In genomic region chr1:39672551-39672947, GRCh38 we compare ENCODE assay signal across 8 cellular contexts. TPM values are rescaled to one million over a fixed set of nuclear protein-coding genes. Genes with fewer than 3 reads are reported as not detected.
DNase-seq lines count a peak whose midpoint lies in the region; ATAC-seq and TF ChIP-seq lines count a peak whose summit lies in the region.

No MANE protein-coding gene starts in this region.

- no peaks in the 10 kb centered on the region; the same call in 1 of the 2 replicates for H3K4me1 ChIP-seq in PC-3 (ENCODE audit: insufficient read depth, low read length)
- H3K4me1 ChIP-seq in muscle layer of duodenum (ENCODE audit: control insufficient read depth in 1 of 2, insufficient read depth in 2 of 2, low read length in 2 of 2): peaks cover 0 to 22% of the 10 kb centered on the region in 2 donors

- no TSS peak for BruUV-seq in PC-3 (replicated peaks; lab: Mats Ljungman, UMichigan)

- H3K4me2 ChIP-seq in PC-3 (ENCODE audit: low read length): 0 out of 2 replicates have a peak overlapping the region, but pooled peaks have one; percentile 86

- H3K9ac ChIP-seq in PC-3 (ENCODE audit: low read length): no peak overlapping the region

- H3K27me3 ChIP-seq in PC-3 (ENCODE audit: low read length) (peaks cover 21% of the 10 kb centered on the region), muscle layer of duodenum (ENCODE audit: low read depth, low read length) (peaks cover 7% of the 10 kb centered on the region)

- H3K4me3 ChIP-seq in PC-3 (ENCODE audit: low read length) (no peak overlapping the region), muscle layer of duodenum (ENCODE audit: low read depth in 1 of 2, low read length in 2 of 2) (peak overlapping the region; percentile 30 to 85)

- no peaks in the 10 kb centered on the region for H4K20me1 ChIP-seq in PC-3 (ENCODE audit: low read length)

- DNase-seq in GM10248 (ENCODE audit: extremely low spot score) (peak; percentile 61), PC-3 (no peak), cerebellar cortex (ENCODE audit: low spot score) (peak; percentile 53), NCI-H128 (lab: John Stamatoyannopoulos, UW; ENCODE audit: unreplicated experiment) (no peak), NCI-H1436 (lab: John Stamatoyannopoulos, UW) (no peak)

- no peaks in the 10 kb centered on the region for H3K79me2 ChIP-seq in PC-3 (ENCODE audit: low read length)

- no peaks in the 10 kb centered on the region for H3K36me3 ChIP-seq in PC-3 (ENCODE audit: low read depth, low read length)
- no peaks in the 10 kb centered on the region for H3K36me3 ChIP-seq in muscle layer of duodenum (ENCODE audit: control insufficient read depth in 1 of 2, insufficient read depth in 2 of 2, low read length in 2 of 2)

- ATAC-seq in PC-3 (no peak), GM18505 (IDR thresholded peaks at IDR 0.05; ENCODE audit: unreplicated experiment) (no peak), GM19324 (IDR thresholded peaks at IDR 0.05; ENCODE audit: low FRiP score, unreplicated experiment) (no peak)

- TF ChIP-seq CTCF in GM10248 (IDR thresholded peaks at IDR 0.05; ENCODE audit: control extremely low read depth, extremely low read depth, low read depth, missing control alignments) (peak; percentile 55), PC-3 (conservative IDR thresholded peaks at IDR 0.05; ENCODE audit: low read depth, low read length) (peak; percentile 54; the same call in 1 of the 2 replicates)

- POLR2A ChIA-PET in GM10248 (lab: Yijun Ruan, JAX): no interaction called here
- POLR2A ChIA-PET in PC-3 (lab: Charles Lee; ENCODE audit: unreplicated experiment): no interaction called here

- no peak overlapping the region for H2AFZ ChIP-seq in PC-3 (ENCODE audit: low read length)

- no peak for TF ChIP-seq POLR2A in GM18505 (IDR thresholded peaks at IDR 0.05; ENCODE audit: borderline replicate concordance, extremely low read depth, insufficient read depth, insufficient read length)

- H3K27ac ChIP-seq in PC-3 (ENCODE audit: low read length) (no peak overlapping the region), muscle layer of duodenum (ENCODE audit: low read length) (no peak overlapping the region)

- H3K9me2 ChIP-seq in PC-3 (replicated peaks; ENCODE audit: low read length): no peaks in the 10 kb centered on the region

- intact Hi-C loops in PC-3 (cut with micrococcal nuclease): no loop called here

- CTCF ChIA-PET in GM10248 (lab: Yijun Ruan, JAX): interaction anchor here (0.8 to 13.8 kb wide), 28 partner anchors 9 to 414 kb away, joined by 3 to 276 read pairs (median 5); partner anchors contain the start of gene HPCAL4
- CTCF ChIA-PET in PC-3 (lab: Charles Lee): no interaction called here

- no peaks in the 10 kb centered on the region for H3F3A ChIP-seq in PC-3 (ENCODE audit: low read length, unreplicated experiment)

- H3K9me3 ChIP-seq in PC-3 (ENCODE audit: low read length) (no peaks in the 10 kb centered on the region), muscle layer of duodenum (ENCODE audit: control insufficient read depth in 1 of 2, low read length in 2 of 2) (no peaks in the 10 kb centered on the region)

RNA-seq across cellular contexts. Expression of gene NT5C1A, which starts 0.6 kb away (rescaled TPM):
- not detected in 2 replicates for total RNA-seq in PC-3 (2014; rRNA removed)

RNA-seq across cellular contexts. Expression of gene HPCAL4, which starts 18.7 kb away (rescaled TPM):
- 0.04 and 0.12 TPM in 2 replicates for total RNA-seq in PC-3 (2014; rRNA removed)

RNA-seq across cellular contexts. Expression of gene HEYL, which starts 33.1 kb away (rescaled TPM):
- 0.12 TPM in 1 of 2 replicates, not detected in the other for total RNA-seq in PC-3 (2014; rRNA removed)

Comparison
In these comparisons a context has a peak if more than half of its experiments do, and no peak if none do; other contexts are left out.
1. DNase-seq: peak in GM10248 (single experiment) and cerebellar cortex (single experiment); none in PC-3 (single experiment), NCI-H128 (single experiment) and NCI-H1436 (single experiment).